ENCODE assay signal across 16 cellular contexts in the genomic region with DNA sequence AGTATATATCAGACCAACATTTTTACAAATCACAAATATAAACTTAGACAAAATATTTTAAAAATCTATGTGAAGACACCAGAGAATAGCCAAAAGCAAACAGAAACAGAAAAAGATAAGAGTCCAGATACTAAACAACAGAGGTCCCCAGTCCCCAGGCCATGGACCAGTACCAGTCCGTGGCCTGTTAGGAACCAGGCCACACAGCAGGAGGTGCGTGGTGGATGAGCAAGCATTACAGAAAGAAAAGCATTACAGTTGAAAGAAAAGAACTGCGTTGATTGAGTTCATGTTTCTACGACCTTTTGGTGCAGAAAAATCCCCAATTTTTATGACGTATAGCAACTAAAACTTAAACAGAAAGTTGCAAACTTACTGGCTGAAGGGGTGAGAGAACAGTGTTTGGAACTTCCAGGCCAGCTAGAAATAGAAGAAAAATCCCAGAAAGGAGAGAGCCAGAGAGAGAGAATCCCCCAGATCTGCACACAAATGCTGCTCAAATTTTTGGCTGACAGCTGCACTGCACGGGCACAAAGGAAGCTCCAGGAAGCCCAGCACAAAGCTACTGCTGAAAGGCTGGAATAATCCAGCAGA.
"Had no signal": no experiment of that assay in that cellular context is flagged by ENCODE, and none has a peak within 500 bp of the region (broad histone marks: within the 10 kb centered on the region; RNA-seq: fewer than 3 reads in every experiment).

No MANE protein-coding gene starts in this region.

- H3K36me3 ChIP-seq: lower lobe of right lung, sigmoid colon, upper lobe of left lung had no signal

- H3K9me3 Mint-ChIP-seq: activated naive CD4-positive, alpha-beta T cell treated with anti-CD3 and anti-CD28 coated beads, Interleukin-2, amount 50 U/mL, for 72 hours; dendritic cell treated with granulocyte-macrophage colony-stimulating factor and Interleukin-4, amounts not matched to agents 40 ng/mL and 50 ng/mL, for 4 days; naive thymus-derived CD4-positive, alpha-beta T cell; stimulated activated naive CD8-positive, alpha-beta T cell treated with anti-CD3 and anti-CD28 coated beads, Interleukin-15, Interleukin-2, amounts not matched to agents 100 ng/mL and 50 ng/mL, for 24 hours; WTC11 had no signal

- H3K9me3 ChIP-seq: body of pancreas, lower lobe of right lung, sigmoid colon, upper lobe of left lung had no signal

- H3K27me3 ChIP-seq: body of pancreas, upper lobe of left lung had no signal

- H3K27ac Mint-ChIP-seq: activated naive CD4-positive, alpha-beta T cell treated with anti-CD3 and anti-CD28 coated beads, Interleukin-2, amount 50 U/mL, for 72 hours; dendritic cell treated with granulocyte-macrophage colony-stimulating factor and Interleukin-4, amounts not matched to agents 40 ng/mL and 50 ng/mL, for 4 days; progenitor cell of endocrine pancreas; stimulated activated naive CD8-positive, alpha-beta T cell treated with anti-CD3 and anti-CD28 coated beads, Interleukin-15, Interleukin-2, amounts not matched to agents 100 ng/mL and 50 ng/mL, for 24 hours; WTC11 had no signal

- DNase-seq: activated CD4-positive, alpha-beta T cell treated with anti-CD3 and anti-CD28 coated beads for 48 hours; activated effector memory CD4-positive, alpha-beta T cell treated with Interleukin-2 at 50 U/mL for 16 hours; activated T-cell treated with anti-CD3 and anti-CD28 coated beads, Interleukin-2, amount 50 U/mL, for 1 hour; amniotic stem cell; body of pancreas; hippocampal formation; lower lobe of right lung; naive thymus-derived CD4-positive, alpha-beta T cell; sigmoid colon; T-helper 1 cell; upper lobe of left lung had no signal

- H3K4me3 ChIP-seq: body of pancreas, lower lobe of right lung, sigmoid colon, upper lobe of left lung had no signal

- H3K27me3 Mint-ChIP-seq: dendritic cell treated with granulocyte-macrophage colony-stimulating factor and Interleukin-4, amounts not matched to agents 40 ng/mL and 50 ng/mL, for 4 days; stimulated activated naive CD8-positive, alpha-beta T cell treated with anti-CD3 and anti-CD28 coated beads, Interleukin-15, Interleukin-2, amounts not matched to agents 100 ng/mL and 50 ng/mL, for 24 hours had no signal

- H3K36me3 Mint-ChIP-seq: WTC11 had no signal

- H3K27ac ChIP-seq: body of pancreas, lower lobe of right lung, sigmoid colon, upper lobe of left lung had no signal

- H3K4me1 ChIP-seq: body of pancreas had no signal

- H3K4me3 Mint-ChIP-seq: dendritic cell treated with granulocyte-macrophage colony-stimulating factor and Interleukin-4, amounts not matched to agents 40 ng/mL and 50 ng/mL, for 4 days; naive thymus-derived CD4-positive, alpha-beta T cell; stimulated activated naive CD8-positive, alpha-beta T cell treated with anti-CD3 and anti-CD28 coated beads, Interleukin-15, Interleukin-2, amounts not matched to agents 100 ng/mL and 50 ng/mL, for 24 hours; WTC11 had no signal

- ATAC-seq: activated naive CD4-positive, alpha-beta T cell treated with anti-CD3 and anti-CD28 coated beads, Interleukin-2, amount 50 U/mL, for 72 hours; body of pancreas; lower lobe of right lung; naive thymus-derived CD4-positive, alpha-beta T cell; WTC11 had no signal
